In genomic region chr1:154407021-154407865, GRCh38 we compare ENCODE assay signal across 8 cellular contexts. TPM values are rescaled to one million over a fixed set of nuclear protein-coding genes. Genes with fewer than 3 reads are reported as not detected.
A peak's percentile ranks its signal among the peaks of the same experiment; 100 is the strongest.
DNase-seq lines count a peak whose midpoint lies in the region; ATAC-seq, FAIRE-seq and TF ChIP-seq lines count a peak whose summit lies in the region.

No MANE protein-coding gene starts in this region.

- no peak for TF ChIP-seq CTCF in mesothelial cell of epicardium (IDR thresholded peaks at IDR 0.05; ENCODE audit: unreplicated experiment)

- peak; percentile 53 for TF ChIP-seq POLR2A in GM12891 (IDR thresholded peaks at IDR 0.05; ENCODE audit: low read depth, low read length)

- no peaks in the 10 kb centered on the region for H3K9me3 Mint-ChIP-seq in activated naive CD8-positive, alpha-beta T cell (ENCODE audit: low read depth)
- H3K9me3 Mint-ChIP-seq in mesothelial cell of epicardium, result no peaks in the 10 kb centered on the region

- peak overlapping the region; percentile 94 for H3K27ac Mint-ChIP-seq in activated naive CD8-positive, alpha-beta T cell
- H3K27ac Mint-ChIP-seq in mesothelial cell of epicardium, result peak overlapping the region; percentile 53

- H3K4me3 Mint-ChIP-seq in activated naive CD8-positive, alpha-beta T cell, result peak overlapping the region; percentile 92
- no peak overlapping the region for H3K4me3 Mint-ChIP-seq in mesothelial cell of epicardium

- peaks cover 79% of the 10 kb centered on the region for H3K4me1 Mint-ChIP-seq in activated naive CD8-positive, alpha-beta T cell (ENCODE audit: low read depth)
- peaks cover 6% of the 10 kb centered on the region for H3K4me1 Mint-ChIP-seq in mesothelial cell of epicardium

- H3K36me3 Mint-ChIP-seq in activated naive CD8-positive, alpha-beta T cell, result no peaks in the 10 kb centered on the region
- no peaks in the 10 kb centered on the region for H3K36me3 Mint-ChIP-seq in mesothelial cell of epicardium

- no peak for ATAC-seq in GM21528 (IDR thresholded peaks at IDR 0.05; ENCODE audit: low FRiP score, unreplicated experiment)

- DNase-seq in GM12891 (ENCODE audit: insufficient read length, low spot score) (no peak), Kasumi-1 (lab: John Stamatoyannopoulos, UW) (peak; percentile 48 to 59), mesothelial cell of epicardium (ENCODE audit: low spot score in 2 of 2, unreplicated experiment in 2 of 2) (no peak), substantia nigra (lab: John Stamatoyannopoulos, UW) (peak in 13 of 49 donors; percentile 15 to 61 (median 39)), T-helper 9 cell (no peak), dermis blood vessel endothelial cell (no peak)

- FAIRE-seq in GM12891 (lab: Jason Lieb, UNC), result peak; percentile 71

- H3K27ac ChIP-seq in substantia nigra (ENCODE audit: low read depth, low read length, poor library complexity, severe bottlenecking), result peak overlapping the region; percentile 63

- H3K27me3 Mint-ChIP-seq in activated naive CD8-positive, alpha-beta T cell, result no peaks in the 10 kb centered on the region
- H3K27me3 Mint-ChIP-seq in mesothelial cell of epicardium (ENCODE audit: low read depth), result peaks cover 72% of the 10 kb centered on the region

TF ChIP-seq in GM12891, 5 proteins besides CTCF, POLR2A, EP300 and RAD21:
- no peak; the same call in 1 of the 2 replicates for TF ChIP-seq TAF1 (IDR thresholded peaks at IDR 0.05; ENCODE audit: low read depth, low read length)
- TF ChIP-seq POU2F2 (IDR thresholded peaks at IDR 0.05; ENCODE audit: low read depth, low read length), result peak; percentile 61; the same call in 1 of the 2 replicates
- no peak for TF ChIP-seq POLR2AphosphoS5 (IDR thresholded peaks at IDR 0.05; ENCODE audit: low read depth, low read length)
- TF ChIP-seq PAX5 (IDR thresholded peaks at IDR 0.05; ENCODE audit: insufficient read depth, low read length, severe bottlenecking), result no peak
- TF ChIP-seq SPI1 (IDR thresholded peaks at IDR 0.05; ENCODE audit: low read depth, low read length), result peak; percentile 100

RNA-seq across cellular contexts. Expression of gene IL6R, which starts 2.1 kb away (rescaled TPM):
- 4.9 TPM for polyA plus RNA-seq in GM12891 (2012; ENCODE audit: low read depth, missing spikeins)
- total RNA-seq in mesothelial cell of epicardium (0.78 to 1.2 TPM (median 0.97 TPM) in 3 replicates), dermis blood vessel endothelial cell (23.3 and 25.2 TPM in 2 replicates)

Comparison
In these comparisons a context has a peak if more than half of its experiments do, and no peak if none do; other contexts are left out.
1. DNase-seq: peak in Kasumi-1 (2 of 2); none in GM12891 (single experiment), mesothelial cell of epicardium (0 of 2), T-helper 9 cell (single experiment) and dermis blood vessel endothelial cell (single experiment).
2. RNA of gene IL6R, which starts 2.1 kb away (total RNA-seq): 23.3 to 25.2 TPM in dermis blood vessel endothelial cell; 0.78 to 1.2 TPM in mesothelial cell of epicardium; every median in the first group is over 10 times any median in the second.